ENCODE assay signal across 9 cellular contexts in the genomic region with DNA sequence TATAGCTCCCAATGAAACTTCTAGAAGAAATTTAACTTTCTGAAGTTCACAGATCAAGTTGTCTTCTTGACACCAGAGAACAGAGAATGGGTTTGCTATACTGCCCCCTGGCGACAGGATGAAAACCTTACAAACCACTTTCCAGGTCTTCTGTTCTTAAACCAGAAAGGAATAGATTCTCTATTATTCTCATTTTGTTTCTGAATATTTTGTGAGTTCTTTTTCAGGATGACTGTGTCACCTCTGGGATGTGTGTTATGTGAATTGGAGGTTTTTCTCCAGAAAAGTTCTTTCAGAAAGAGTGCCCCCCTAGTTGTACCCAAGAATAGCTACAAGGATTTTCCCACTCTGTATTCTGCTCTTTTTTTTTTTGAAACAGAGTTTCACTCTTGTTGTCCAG. TPM values are rescaled to one million over a fixed set of nuclear protein-coding genes. Genes with fewer than 3 reads are reported as not detected.
DNase-seq lines count a peak whose midpoint lies in the region; ATAC-seq and TF ChIP-seq lines count a peak whose summit lies in the region.
"Had no signal": no experiment of that assay in that cellular context is flagged by ENCODE, and none has a peak within 500 bp of the region (broad histone marks: within the 10 kb centered on the region; RNA-seq: fewer than 3 reads in every experiment).

No MANE protein-coding gene starts in this region.

- no peaks in the 10 kb centered on the region for H3K4me1 ChIP-seq in OCI-LY1 (ENCODE audit: insufficient read depth, low read length, severe bottlenecking)

- H3K4me1 Mint-ChIP-seq in natural killer cell = no peaks in the 10 kb centered on the region
- no peaks in the 10 kb centered on the region for H3K4me1 Mint-ChIP-seq in natural killer cell treated with Interleukin-12 subunit alpha and Interleukin-12 subunit beta and Interleukin-15 and Interleukin-18, amount 100 ng/mL, for 72 hours (ENCODE audit: low read depth in 2 of 2)

- H3K4me3 Mint-ChIP-seq in natural killer cell = no peak overlapping the region
- H3K4me3 Mint-ChIP-seq in natural killer cell treated with Interleukin-12 subunit alpha and Interleukin-12 subunit beta and Interleukin-15 and Interleukin-18, amount 100 ng/mL, for 72 hours = no peak overlapping the region

- TF ChIP-seq CTCF in natural killer cell (IDR thresholded peaks at IDR 0.05) (peak; percentile 67), OCI-LY1 (IDR thresholded peaks at IDR 0.05; ENCODE audit: low read length) (peak; percentile 91)

- H2AFZ ChIP-seq in OCI-LY1 (ENCODE audit: low read length) = no peak overlapping the region

- H3K4me3 ChIP-seq in OCI-LY1 (ENCODE audit: low read depth, low read length, poor library complexity, severe bottlenecking) = no peak overlapping the region

- no peaks in the 10 kb centered on the region for H3K9me3 Mint-ChIP-seq in natural killer cell
- H3K9me3 Mint-ChIP-seq in natural killer cell treated with Interleukin-12 subunit alpha and Interleukin-12 subunit beta and Interleukin-15 and Interleukin-18, amount 100 ng/mL, for 72 hours = no peaks in the 10 kb centered on the region

- ATAC-seq in natural killer cell (peak in 1 of 3 donors; percentile 53), GM19324 (IDR thresholded peaks at IDR 0.05; ENCODE audit: low FRiP score, unreplicated experiment) (no peak), GM21515 (IDR thresholded peaks at IDR 0.05; ENCODE audit: unreplicated experiment) (no peak)
- no peak for ATAC-seq in natural killer cell treated with Interleukin-12 subunit alpha and Interleukin-12 subunit beta and Interleukin-15 and Interleukin-18, amount 100 ng/mL, for 72 hours

- no peak overlapping the region for H3K27ac ChIP-seq in OCI-LY1 (ENCODE audit: low read depth, low read length, poor library complexity, severe bottlenecking)

- H3K27ac Mint-ChIP-seq in natural killer cell = no peak overlapping the region
- H3K27ac Mint-ChIP-seq in natural killer cell treated with Interleukin-12 subunit alpha and Interleukin-12 subunit beta and Interleukin-15 and Interleukin-18, amount 100 ng/mL, for 72 hours = no peak overlapping the region

- H3F3A ChIP-seq in OCI-LY1 (ENCODE audit: insufficient read depth, low read length) = no peaks in the 10 kb centered on the region

- no peaks in the 10 kb centered on the region for H4K20me1 ChIP-seq in OCI-LY1 (ENCODE audit: insufficient read depth, low read length)

- no peak overlapping the region for H3K4me2 ChIP-seq in OCI-LY1 (ENCODE audit: low read length)

- no peak overlapping the region for H3K9ac ChIP-seq in OCI-LY1 (ENCODE audit: low read length)

- H3K9me2 ChIP-seq in OCI-LY1 (ENCODE audit: low read depth, low read length) = no peaks in the 10 kb centered on the region

- intact Hi-C loops in natural killer cell (cut with micrococcal nuclease) = no loop called here

- peaks cover 3% of the 10 kb centered on the region in 2 donors for H3K27me3 Mint-ChIP-seq in natural killer cell (ENCODE audit: low read depth in 2 of 2)
- peaks cover 3% of the 10 kb centered on the region in 2 donors for H3K27me3 Mint-ChIP-seq in natural killer cell treated with Interleukin-12 subunit alpha and Interleukin-12 subunit beta and Interleukin-15 and Interleukin-18, amount 100 ng/mL, for 72 hours

- H3K79me2 ChIP-seq in OCI-LY1 (ENCODE audit: insufficient read depth, low read length) = no peaks in the 10 kb centered on the region

- DNase-seq in natural killer cell (no peak), hepatic stellate cell (ENCODE audit: low spot score) (peak; percentile 50)
- no peak for DNase-seq in natural killer cell treated with Interleukin-12 subunit alpha and Interleukin-12 subunit beta and Interleukin-15 and Interleukin-18, amount 100 ng/mL, for 72 hours (ENCODE audit: low spot score)
- DNase-seq in activated naive CD4-positive, alpha-beta T cell treated with Interleukin-2 at 50 U/mL for 16 hours = peak; percentile 58
- peak; percentile 64 to 65 for DNase-seq in stimulated activated CD4-positive, alpha-beta T cell treated with anti-CD3 and anti-CD28 coated beads, Interleukin-2, amount 100 ng/mL, for 24 hours

- no peaks in the 10 kb centered on the region for H3K36me3 Mint-ChIP-seq in natural killer cell
- peaks cover 4% of the 10 kb centered on the region for H3K36me3 Mint-ChIP-seq in natural killer cell treated with Interleukin-12 subunit alpha and Interleukin-12 subunit beta and Interleukin-15 and Interleukin-18, amount 100 ng/mL, for 72 hours

- peaks cover 10% of the 10 kb centered on the region for H3K36me3 ChIP-seq in OCI-LY1 (ENCODE audit: insufficient read depth, low read length)

- peaks cover 6% of the 10 kb centered on the region for H3K9me3 ChIP-seq in OCI-LY1 (ENCODE audit: low read length)

- no peaks in the 10 kb centered on the region; the same call in 1 of the 2 replicates for H3K27me3 ChIP-seq in OCI-LY1 (ENCODE audit: insufficient read depth, low read length)

RNA-seq across cellular contexts. Expression of a gene that starts 6.3 kb away (rescaled TPM):
- 1 to 10 TPM; 2.9 to 3.8 (median 3.7) TPM for total RNA-seq in natural killer cell
- 1 to 10 TPM; 5.5 to 6.0 TPM for total RNA-seq in natural killer cell treated with Interleukin-12 subunit alpha and Interleukin-12 subunit beta and Interleukin-15 and Interleukin-18, amount 100 ng/mL, for 72 hours

RNA-seq across cellular contexts. Expression of a gene that starts 47.3 kb away (rescaled TPM):
- under 1 TPM in 1 of 3 donors, not detected in 2; 0.16 TPM for total RNA-seq in natural killer cell
- not detected for total RNA-seq in natural killer cell treated with Interleukin-12 subunit alpha and Interleukin-12 subunit beta and Interleukin-15 and Interleukin-18, amount 100 ng/mL, for 72 hours
- total RNA-seq: glomerular endothelial cell had no signal

Comparison
In these comparisons a context has a peak if more than half of its experiments do, and no peak if none do; other contexts are left out.
1. DNase-seq: peak in activated naive CD4-positive, alpha-beta T cell treated with Interleukin-2 at 50 U/mL for 16 hours (single experiment), hepatic stellate cell (single experiment) and stimulated activated CD4-positive, alpha-beta T cell treated with anti-CD3 and anti-CD28 coated beads, Interleukin-2, amount 100 ng/mL, for 24 hours (2 of 2); none in natural killer cell (single experiment) and natural killer cell treated with Interleukin-12 subunit alpha and Interleukin-12 subunit beta and Interleukin-15 and Interleukin-18, amount 100 ng/mL, for 72 hours (single experiment).